In genomic region chr3:188507244-188507720, GRCh38 we compare ENCODE assay signal across 9 cellular contexts.
A peak's percentile ranks its signal among the peaks of the same experiment; 100 is the strongest.
DNase-seq lines count a peak whose midpoint lies in the region; ATAC-seq and TF ChIP-seq lines count a peak whose summit lies in the region.
"Had no signal": no experiment of that assay in that cellular context is flagged by ENCODE, and none has a peak within 500 bp of the region (broad histone marks: within the 10 kb centered on the region; RNA-seq: fewer than 3 reads in every experiment).

No MANE protein-coding gene starts in this region.

- CTCF ChIA-PET in Caco-2 (lab: Charles Lee) = no interaction called here

- POLR2A ChIA-PET in activated naive CD8-positive, alpha-beta T cell treated with anti-CD3 and anti-CD28 coated beads, Interleukin-2, amount 10 ng/mL, durations not matched to agents 7 days and 5 days (lab: Charles Lee) = interaction anchor here (0.7 kb wide), 1 partner anchor 349 kb away, joined by 3 read pairs; no protein-coding TSS in a partner anchor
- POLR2A ChIA-PET in Caco-2 (lab: Charles Lee) = no interaction called here

- TF ChIP-seq CTCF in brain microvascular endothelial cell (IDR thresholded peaks at IDR 0.05; ENCODE audit: low read depth, low read length, missing control alignments) (no peak), upper lobe of right lung (IDR thresholded peaks at IDR 0.05) (no peak), Caco-2 (IDR thresholded peaks at IDR 0.05; ENCODE audit: insufficient read depth in 1 of 2, low read depth in 1 of 2, low read length in 1 of 2, severe bottlenecking in 1 of 2, unreplicated experiment in 1 of 2) (no peak)

- DNase-seq in activated naive CD8-positive, alpha-beta T cell treated with anti-CD3 and anti-CD28 coated beads, Interleukin-2, amount 10 ng/mL, durations not matched to agents 7 days and 5 days = no peak
- no peak for DNase-seq in activated naive CD8-positive, alpha-beta T cell treated with anti-CD3 and anti-CD28 coated beads for 36 hours
- DNase-seq in brain microvascular endothelial cell = peak; percentile 89
- peak; percentile 68 for DNase-seq in kidney glomerular epithelial cell (lab: John Stamatoyannopoulos, UW)
- peak; percentile 62 for DNase-seq in upper lobe of right lung
- DNase-seq in Caco-2 = no peak
- DNase-seq in NCI-H2107 treated with DMSO at 0.1 percent for 48 hours (lab: John Stamatoyannopoulos, UW; ENCODE audit: unreplicated experiment) = no peak
- no peak for DNase-seq in stimulated activated effector memory CD8-positive, alpha-beta T cell treated with anti-CD3 and anti-CD28 coated beads, Interleukin-12 subunit alpha, Interleukin-12 subunit beta, amount 100 ng/mL, for 72 hours (ENCODE audit: low spot score in 2 of 2)
- DNase-seq: ACHN had no signal

- H3K36me3 ChIP-seq in brain microvascular endothelial cell (replicated peaks) (no peaks in the 10 kb centered on the region), upper lobe of right lung (no peaks in the 10 kb centered on the region), Caco-2 (ENCODE audit: control insufficient read depth, insufficient read depth, low read length) (no peaks in the 10 kb centered on the region)

- H3K36me3 Mint-ChIP-seq in activated naive CD8-positive, alpha-beta T cell treated with anti-CD3 and anti-CD28 coated beads, Interleukin-2, amount 10 ng/mL, durations not matched to agents 7 days and 5 days = peaks cover 39% of the 10 kb centered on the region
- peaks cover 32% of the 10 kb centered on the region for H3K36me3 Mint-ChIP-seq in activated naive CD8-positive, alpha-beta T cell treated with anti-CD3 and anti-CD28 coated beads for 36 hours
- peaks cover 10% of the 10 kb centered on the region for H3K36me3 Mint-ChIP-seq in Caco-2 (ENCODE audit: insufficient read depth, unreplicated experiment)
- peaks cover 5% of the 10 kb centered on the region for H3K36me3 Mint-ChIP-seq in stimulated activated effector memory CD8-positive, alpha-beta T cell treated with anti-CD3 and anti-CD28 coated beads, Interleukin-12 subunit alpha, Interleukin-12 subunit beta, amount 100 ng/mL, for 72 hours

- peak overlapping the region; percentile 56 for H3K27ac ChIP-seq in brain microvascular endothelial cell
- H3K27ac ChIP-seq in upper lobe of right lung = no peak overlapping the region

- H3K27me3 ChIP-seq in brain microvascular endothelial cell (replicated peaks) (no peaks in the 10 kb centered on the region), upper lobe of right lung (no peaks in the 10 kb centered on the region), Caco-2 (replicated peaks; ENCODE audit: control insufficient read depth, insufficient read depth, low read length) (no peaks in the 10 kb centered on the region)

- peak; percentile 50 for ATAC-seq in activated naive CD8-positive, alpha-beta T cell treated with anti-CD3 and anti-CD28 coated beads, Interleukin-2, amount 10 ng/mL, durations not matched to agents 7 days and 5 days (ENCODE audit: low read depth)
- ATAC-seq in upper lobe of right lung = peak; percentile 91
- ATAC-seq in stimulated activated effector memory CD8-positive, alpha-beta T cell treated with anti-CD3 and anti-CD28 coated beads, Interleukin-12 subunit alpha, Interleukin-12 subunit beta, amount 100 ng/mL, for 72 hours = no peak

- H3K27ac Mint-ChIP-seq in activated naive CD8-positive, alpha-beta T cell treated with anti-CD3 and anti-CD28 coated beads, Interleukin-2, amount 10 ng/mL, durations not matched to agents 7 days and 5 days = no peak overlapping the region
- H3K27ac Mint-ChIP-seq in activated naive CD8-positive, alpha-beta T cell treated with anti-CD3 and anti-CD28 coated beads for 36 hours = no peak overlapping the region
- H3K27ac Mint-ChIP-seq in Caco-2 (ENCODE audit: unreplicated experiment) = no peak overlapping the region
- no peak overlapping the region for H3K27ac Mint-ChIP-seq in stimulated activated effector memory CD8-positive, alpha-beta T cell treated with anti-CD3 and anti-CD28 coated beads, Interleukin-12 subunit alpha, Interleukin-12 subunit beta, amount 100 ng/mL, for 72 hours

- peaks cover 12% of the 10 kb centered on the region for H3K4me1 ChIP-seq in upper lobe of right lung
- H3K4me1 ChIP-seq in Caco-2 = no peaks in the 10 kb centered on the region

- no TSS peak for BruUV-seq in Caco-2 (replicated peaks; lab: Mats Ljungman, UMichigan)

- intact Hi-C loops in upper lobe of right lung (cut with DNase I) = no loop called here
- intact Hi-C loops in Caco-2 (cut with micrococcal nuclease; ENCODE audit: unreplicated experiment) = no loop called here

- H3K4me3 ChIP-seq in brain microvascular endothelial cell (ENCODE audit: low read depth, low read length) (no peak overlapping the region), upper lobe of right lung (no peak overlapping the region), Caco-2 (ENCODE audit: low read depth, low read length) (no peak overlapping the region)

- H3K9me3 ChIP-seq in upper lobe of right lung (peaks cover 9% of the 10 kb centered on the region), Caco-2 (peaks cover 2% of the 10 kb centered on the region)

- peaks cover 18% of the 10 kb centered on the region for H3K9me3 Mint-ChIP-seq in activated naive CD8-positive, alpha-beta T cell treated with anti-CD3 and anti-CD28 coated beads, Interleukin-2, amount 10 ng/mL, durations not matched to agents 7 days and 5 days
- H3K9me3 Mint-ChIP-seq in activated naive CD8-positive, alpha-beta T cell treated with anti-CD3 and anti-CD28 coated beads for 36 hours = peaks cover 19% of the 10 kb centered on the region
- H3K9me3 Mint-ChIP-seq in Caco-2 (ENCODE audit: unreplicated experiment) = peaks cover 12% of the 10 kb centered on the region
- peaks cover 18% of the 10 kb centered on the region for H3K9me3 Mint-ChIP-seq in stimulated activated effector memory CD8-positive, alpha-beta T cell treated with anti-CD3 and anti-CD28 coated beads, Interleukin-12 subunit alpha, Interleukin-12 subunit beta, amount 100 ng/mL, for 72 hours

- in situ Hi-C loops in brain microvascular endothelial cell (cut with HindIII; ENCODE audit: low pct_ligation_motif_present, low sequenced_read_pairs) = loop anchor here (25.0 kb wide), 1 partner anchor 770 kb away; the partner anchor contains the start of gene BCL6

- H3K27me3 Mint-ChIP-seq in activated naive CD8-positive, alpha-beta T cell treated with anti-CD3 and anti-CD28 coated beads, Interleukin-2, amount 10 ng/mL, durations not matched to agents 7 days and 5 days = no peaks in the 10 kb centered on the region
- no peaks in the 10 kb centered on the region for H3K27me3 Mint-ChIP-seq in activated naive CD8-positive, alpha-beta T cell treated with anti-CD3 and anti-CD28 coated beads for 36 hours
- no peaks in the 10 kb centered on the region for H3K27me3 Mint-ChIP-seq in Caco-2 (ENCODE audit: insufficient read depth, unreplicated experiment)

- no peak overlapping the region for H3K4me3 Mint-ChIP-seq in activated naive CD8-positive, alpha-beta T cell treated with anti-CD3 and anti-CD28 coated beads, Interleukin-2, amount 10 ng/mL, durations not matched to agents 7 days and 5 days
- no peak overlapping the region for H3K4me3 Mint-ChIP-seq in activated naive CD8-positive, alpha-beta T cell treated with anti-CD3 and anti-CD28 coated beads for 36 hours
- H3K4me3 Mint-ChIP-seq in Caco-2 (ENCODE audit: unreplicated experiment) = no peak overlapping the region
- H3K4me3 Mint-ChIP-seq in stimulated activated effector memory CD8-positive, alpha-beta T cell treated with anti-CD3 and anti-CD28 coated beads, Interleukin-12 subunit alpha, Interleukin-12 subunit beta, amount 100 ng/mL, for 72 hours = no peak overlapping the region

- H3K4me1 Mint-ChIP-seq in activated naive CD8-positive, alpha-beta T cell treated with anti-CD3 and anti-CD28 coated beads, Interleukin-2, amount 10 ng/mL, durations not matched to agents 7 days and 5 days = peaks cover 9% of the 10 kb centered on the region
- H3K4me1 Mint-ChIP-seq in activated naive CD8-positive, alpha-beta T cell treated with anti-CD3 and anti-CD28 coated beads for 36 hours = peaks cover 12% of the 10 kb centered on the region
- H3K4me1 Mint-ChIP-seq in Caco-2 (ENCODE audit: low read depth, unreplicated experiment) = peaks cover 13% of the 10 kb centered on the region
- H3K4me1 Mint-ChIP-seq in stimulated activated effector memory CD8-positive, alpha-beta T cell treated with anti-CD3 and anti-CD28 coated beads, Interleukin-12 subunit alpha, Interleukin-12 subunit beta, amount 100 ng/mL, for 72 hours = peaks cover 6% of the 10 kb centered on the region

Comparison
In these comparisons a context has a peak if more than half of its experiments do, and no peak if none do; other contexts are left out.
1. DNase-seq: peak in brain microvascular endothelial cell (single experiment), kidney glomerular epithelial cell (single experiment) and upper lobe of right lung (single experiment); none in activated naive CD8-positive, alpha-beta T cell treated with anti-CD3 and anti-CD28 coated beads, Interleukin-2, amount 10 ng/mL, durations not matched to agents 7 days and 5 days (single experiment), activated naive CD8-positive, alpha-beta T cell treated with anti-CD3 and anti-CD28 coated beads for 36 hours (single experiment), Caco-2 (0 of 2), NCI-H2107 treated with DMSO at 0.1 percent for 48 hours (single experiment) and stimulated activated effector memory CD8-positive, alpha-beta T cell treated with anti-CD3 and anti-CD28 coated beads, Interleukin-12 subunit alpha, Interleukin-12 subunit beta, amount 100 ng/mL, for 72 hours (0 of 2).